1 cellular context compared by ENCODE assay signal in the genomic region with DNA sequence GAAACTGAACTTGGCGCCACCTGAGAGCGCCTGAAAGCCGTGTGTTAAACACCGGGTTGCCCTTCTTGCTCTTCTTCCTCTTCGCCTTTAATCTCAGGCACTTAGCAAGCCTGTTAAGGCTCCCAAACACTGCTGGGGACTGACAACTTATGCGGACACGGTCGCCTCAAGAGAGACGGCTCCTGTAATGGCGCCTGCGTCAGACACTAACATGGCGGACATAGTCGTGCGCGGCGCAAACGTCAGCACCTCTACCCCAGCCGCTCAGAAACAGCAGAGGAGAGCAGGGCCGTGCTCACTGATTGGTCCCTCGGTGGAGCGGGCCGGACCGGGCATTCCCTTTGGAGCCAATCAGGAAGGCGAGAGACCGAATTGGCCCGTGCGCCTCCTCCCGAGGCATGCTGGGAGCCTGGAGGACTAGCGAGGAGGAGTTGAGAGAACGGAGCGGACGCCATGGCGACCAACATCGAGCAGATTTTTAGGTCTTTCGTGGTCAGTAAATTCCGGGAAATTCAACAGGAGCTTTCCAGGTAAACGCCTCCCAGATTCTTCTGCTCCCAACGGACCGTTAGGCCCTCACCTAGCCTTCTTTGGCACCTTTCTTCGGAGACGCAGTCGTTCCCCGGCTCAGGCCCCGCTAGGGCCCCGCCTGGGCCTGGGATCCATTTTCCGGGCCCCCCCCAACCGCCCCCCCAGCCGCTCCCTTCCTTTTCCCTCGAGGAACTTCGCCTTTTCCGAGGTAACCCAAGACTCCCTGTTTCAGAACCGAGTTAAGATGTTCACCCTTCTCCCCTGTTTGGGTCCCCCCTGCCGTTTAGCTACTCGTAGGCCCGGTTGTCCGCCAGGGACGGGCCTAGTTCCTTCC.
TF ChIP-seq lines count a peak whose summit lies in the region.

A gene with protein sequence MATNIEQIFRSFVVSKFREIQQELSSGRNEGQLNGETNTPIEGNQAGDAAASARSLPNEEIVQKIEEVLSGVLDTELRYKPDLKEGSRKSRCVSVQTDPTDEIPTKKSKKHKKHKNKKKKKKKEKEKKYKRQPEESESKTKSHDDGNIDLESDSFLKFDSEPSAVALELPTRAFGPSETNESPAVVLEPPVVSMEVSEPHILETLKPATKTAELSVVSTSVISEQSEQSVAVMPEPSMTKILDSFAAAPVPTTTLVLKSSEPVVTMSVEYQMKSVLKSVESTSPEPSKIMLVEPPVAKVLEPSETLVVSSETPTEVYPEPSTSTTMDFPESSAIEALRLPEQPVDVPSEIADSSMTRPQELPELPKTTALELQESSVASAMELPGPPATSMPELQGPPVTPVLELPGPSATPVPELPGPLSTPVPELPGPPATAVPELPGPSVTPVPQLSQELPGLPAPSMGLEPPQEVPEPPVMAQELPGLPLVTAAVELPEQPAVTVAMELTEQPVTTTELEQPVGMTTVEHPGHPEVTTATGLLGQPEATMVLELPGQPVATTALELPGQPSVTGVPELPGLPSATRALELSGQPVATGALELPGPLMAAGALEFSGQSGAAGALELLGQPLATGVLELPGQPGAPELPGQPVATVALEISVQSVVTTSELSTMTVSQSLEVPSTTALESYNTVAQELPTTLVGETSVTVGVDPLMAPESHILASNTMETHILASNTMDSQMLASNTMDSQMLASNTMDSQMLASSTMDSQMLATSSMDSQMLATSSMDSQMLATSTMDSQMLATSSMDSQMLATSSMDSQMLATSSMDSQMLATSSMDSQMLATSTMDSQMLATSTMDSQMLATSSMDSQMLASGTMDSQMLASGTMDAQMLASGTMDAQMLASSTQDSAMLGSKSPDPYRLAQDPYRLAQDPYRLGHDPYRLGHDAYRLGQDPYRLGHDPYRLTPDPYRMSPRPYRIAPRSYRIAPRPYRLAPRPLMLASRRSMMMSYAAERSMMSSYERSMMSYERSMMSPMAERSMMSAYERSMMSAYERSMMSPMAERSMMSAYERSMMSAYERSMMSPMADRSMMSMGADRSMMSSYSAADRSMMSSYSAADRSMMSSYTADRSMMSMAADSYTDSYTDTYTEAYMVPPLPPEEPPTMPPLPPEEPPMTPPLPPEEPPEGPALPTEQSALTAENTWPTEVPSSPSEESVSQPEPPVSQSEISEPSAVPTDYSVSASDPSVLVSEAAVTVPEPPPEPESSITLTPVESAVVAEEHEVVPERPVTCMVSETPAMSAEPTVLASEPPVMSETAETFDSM (N-terminal part only) (plus strand): TSS at position 399 of the 865 bp plus-strand sequence. CDS start 55 bp downstream, at position 454.

TF ChIP-seq in K562, 482 proteins besides CTCF, POLR2A, EP300 and RAD21 (continued from another document and continues in another):
- TF ChIP-seq, protein P1, sequence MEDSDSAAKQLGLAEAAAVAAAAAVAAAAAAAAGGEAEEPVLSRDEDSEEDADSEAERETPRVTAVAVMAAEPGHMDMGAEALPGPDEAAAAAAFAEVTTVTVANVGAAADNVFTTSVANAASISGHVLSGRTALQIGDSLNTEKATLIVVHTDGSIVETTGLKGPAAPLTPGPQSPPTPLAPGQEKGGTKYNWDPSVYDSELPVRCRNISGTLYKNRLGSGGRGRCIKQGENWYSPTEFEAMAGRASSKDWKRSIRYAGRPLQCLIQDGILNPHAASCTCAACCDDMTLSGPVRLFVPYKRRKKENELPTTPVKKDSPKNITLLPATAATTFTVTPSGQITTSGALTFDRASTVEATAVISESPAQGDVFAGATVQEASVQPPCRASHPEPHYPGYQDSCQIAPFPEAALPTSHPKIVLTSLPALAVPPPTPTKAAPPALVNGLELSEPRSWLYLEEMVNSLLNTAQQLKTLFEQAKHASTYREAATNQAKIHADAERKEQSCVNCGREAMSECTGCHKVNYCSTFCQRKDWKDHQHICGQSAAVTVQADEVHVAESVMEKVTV (CRISPR knock-in tag; IDR thresholded peaks at IDR 0.05) = no peak
- TF ChIP-seq, protein P2, sequence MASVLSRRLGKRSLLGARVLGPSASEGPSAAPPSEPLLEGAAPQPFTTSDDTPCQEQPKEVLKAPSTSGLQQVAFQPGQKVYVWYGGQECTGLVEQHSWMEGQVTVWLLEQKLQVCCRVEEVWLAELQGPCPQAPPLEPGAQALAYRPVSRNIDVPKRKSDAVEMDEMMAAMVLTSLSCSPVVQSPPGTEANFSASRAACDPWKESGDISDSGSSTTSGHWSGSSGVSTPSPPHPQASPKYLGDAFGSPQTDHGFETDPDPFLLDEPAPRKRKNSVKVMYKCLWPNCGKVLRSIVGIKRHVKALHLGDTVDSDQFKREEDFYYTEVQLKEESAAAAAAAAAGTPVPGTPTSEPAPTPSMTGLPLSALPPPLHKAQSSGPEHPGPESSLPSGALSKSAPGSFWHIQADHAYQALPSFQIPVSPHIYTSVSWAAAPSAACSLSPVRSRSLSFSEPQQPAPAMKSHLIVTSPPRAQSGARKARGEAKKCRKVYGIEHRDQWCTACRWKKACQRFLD (CRISPR knock-in tag; IDR thresholded peaks at IDR 0.05) = no peak
- TF ChIP-seq NFIC (IDR thresholded peaks at IDR 0.05) = no peak
- TF ChIP-seq, protein P3, sequence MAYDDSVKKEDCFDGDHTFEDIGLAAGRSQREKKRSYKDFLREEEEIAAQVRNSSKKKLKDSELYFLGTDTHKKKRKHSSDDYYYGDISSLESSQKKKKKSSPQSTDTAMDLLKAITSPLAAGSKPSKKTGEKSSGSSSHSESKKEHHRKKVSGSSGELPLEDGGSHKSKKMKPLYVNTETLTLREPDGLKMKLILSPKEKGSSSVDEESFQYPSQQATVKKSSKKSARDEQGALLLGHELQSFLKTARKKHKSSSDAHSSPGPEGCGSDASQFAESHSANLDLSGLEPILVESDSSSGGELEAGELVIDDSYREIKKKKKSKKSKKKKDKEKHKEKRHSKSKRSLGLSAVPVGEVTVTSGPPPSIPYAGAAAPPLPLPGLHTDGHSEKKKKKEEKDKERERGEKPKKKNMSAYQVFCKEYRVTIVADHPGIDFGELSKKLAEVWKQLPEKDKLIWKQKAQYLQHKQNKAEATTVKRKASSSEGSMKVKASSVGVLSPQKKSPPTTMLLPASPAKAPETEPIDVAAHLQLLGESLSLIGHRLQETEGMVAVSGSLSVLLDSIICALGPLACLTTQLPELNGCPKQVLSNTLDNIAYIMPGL (CRISPR knock-in tag; IDR thresholded peaks at IDR 0.05) = peak; percentile 49; the same call in 1 of the 2 replicates
- TF ChIP-seq, protein P4, sequence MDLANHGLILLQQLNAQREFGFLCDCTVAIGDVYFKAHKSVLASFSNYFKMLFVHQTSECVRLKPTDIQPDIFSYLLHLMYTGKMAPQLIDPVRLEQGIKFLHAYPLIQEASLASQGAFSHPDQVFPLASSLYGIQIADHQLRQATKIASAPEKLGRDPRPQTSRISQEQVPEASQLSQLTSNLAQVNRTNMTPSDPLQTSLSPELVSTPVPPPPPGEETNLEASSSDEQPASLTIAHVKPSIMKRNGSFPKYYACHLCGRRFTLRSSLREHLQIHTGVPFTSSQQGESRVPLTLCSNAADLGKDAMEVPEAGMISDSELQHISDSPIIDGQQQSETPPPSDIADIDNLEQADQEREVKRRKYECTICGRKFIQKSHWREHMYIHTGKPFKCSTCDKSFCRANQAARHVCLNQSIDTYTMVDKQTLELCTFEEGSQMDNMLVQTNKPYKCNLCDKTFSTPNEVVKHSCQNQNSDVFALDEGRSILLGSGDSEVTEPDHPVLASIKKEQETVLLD (IDR thresholded peaks at IDR 0.05) = peak; percentile 80
- TF ChIP-seq ZNF23 (CRISPR knock-in tag; IDR thresholded peaks at IDR 0.05) = no peak
- peak; percentile 75; the same call in 1 of the 2 replicates for TF ChIP-seq LARP7 (IDR thresholded peaks at IDR 0.05)
- peak; percentile 99 for TF ChIP-seq ZFX (CRISPR knock-in tag; IDR thresholded peaks at IDR 0.05)
- TF ChIP-seq, protein P5, sequence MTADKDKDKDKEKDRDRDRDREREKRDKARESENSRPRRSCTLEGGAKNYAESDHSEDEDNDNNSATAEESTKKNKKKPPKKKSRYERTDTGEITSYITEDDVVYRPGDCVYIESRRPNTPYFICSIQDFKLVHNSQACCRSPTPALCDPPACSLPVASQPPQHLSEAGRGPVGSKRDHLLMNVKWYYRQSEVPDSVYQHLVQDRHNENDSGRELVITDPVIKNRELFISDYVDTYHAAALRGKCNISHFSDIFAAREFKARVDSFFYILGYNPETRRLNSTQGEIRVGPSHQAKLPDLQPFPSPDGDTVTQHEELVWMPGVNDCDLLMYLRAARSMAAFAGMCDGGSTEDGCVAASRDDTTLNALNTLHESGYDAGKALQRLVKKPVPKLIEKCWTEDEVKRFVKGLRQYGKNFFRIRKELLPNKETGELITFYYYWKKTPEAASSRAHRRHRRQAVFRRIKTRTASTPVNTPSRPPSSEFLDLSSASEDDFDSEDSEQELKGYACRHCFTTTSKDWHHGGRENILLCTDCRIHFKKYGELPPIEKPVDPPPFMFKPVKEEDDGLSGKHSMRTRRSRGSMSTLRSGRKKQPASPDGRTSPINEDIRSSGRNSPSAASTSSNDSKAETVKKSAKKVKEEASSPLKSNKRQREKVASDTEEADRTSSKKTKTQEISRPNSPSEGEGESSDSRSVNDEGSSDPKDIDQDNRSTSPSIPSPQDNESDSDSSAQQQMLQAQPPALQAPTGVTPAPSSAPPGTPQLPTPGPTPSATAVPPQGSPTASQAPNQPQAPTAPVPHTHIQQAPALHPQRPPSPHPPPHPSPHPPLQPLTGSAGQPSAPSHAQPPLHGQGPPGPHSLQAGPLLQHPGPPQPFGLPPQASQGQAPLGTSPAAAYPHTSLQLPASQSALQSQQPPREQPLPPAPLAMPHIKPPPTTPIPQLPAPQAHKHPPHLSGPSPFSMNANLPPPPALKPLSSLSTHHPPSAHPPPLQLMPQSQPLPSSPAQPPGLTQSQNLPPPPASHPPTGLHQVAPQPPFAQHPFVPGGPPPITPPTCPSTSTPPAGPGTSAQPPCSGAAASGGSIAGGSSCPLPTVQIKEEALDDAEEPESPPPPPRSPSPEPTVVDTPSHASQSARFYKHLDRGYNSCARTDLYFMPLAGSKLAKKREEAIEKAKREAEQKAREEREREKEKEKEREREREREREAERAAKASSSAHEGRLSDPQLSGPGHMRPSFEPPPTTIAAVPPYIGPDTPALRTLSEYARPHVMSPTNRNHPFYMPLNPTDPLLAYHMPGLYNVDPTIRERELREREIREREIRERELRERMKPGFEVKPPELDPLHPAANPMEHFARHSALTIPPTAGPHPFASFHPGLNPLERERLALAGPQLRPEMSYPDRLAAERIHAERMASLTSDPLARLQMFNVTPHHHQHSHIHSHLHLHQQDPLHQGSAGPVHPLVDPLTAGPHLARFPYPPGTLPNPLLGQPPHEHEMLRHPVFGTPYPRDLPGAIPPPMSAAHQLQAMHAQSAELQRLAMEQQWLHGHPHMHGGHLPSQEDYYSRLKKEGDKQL (CRISPR knock-in tag; IDR thresholded peaks at IDR 0.05; ENCODE audit: borderline replicate concordance) = no peak
- no peak for TF ChIP-seq CBFA2T3 (IDR thresholded peaks at IDR 0.05)
- TF ChIP-seq HNRNPL (IDR thresholded peaks at IDR 0.05; ENCODE audit: low read depth, low read length) = no peak
- peak; percentile 55 for TF ChIP-seq SAP30 (IDR thresholded peaks at IDR 0.05; ENCODE audit: borderline replicate concordance, insufficient read depth, low read depth, low read length, poor library complexity, severe bottlenecking)
- peak; percentile 87 for TF ChIP-seq RBBP5 (IDR thresholded peaks at IDR 0.05; ENCODE audit: borderline replicate concordance, insufficient read depth, low read length, poor library complexity, severe bottlenecking)
- no peak for TF ChIP-seq SMARCB1 (IDR thresholded peaks at IDR 0.05; ENCODE audit: insufficient read length, low read depth)
- TF ChIP-seq POLR2AphosphoS2 (IDR thresholded peaks at IDR 0.05; ENCODE audit: low read length) = peak; percentile 88; the same call in 1 of the 2 replicates
- no peak for TF ChIP-seq SPI1 (IDR thresholded peaks at IDR 0.05; ENCODE audit: borderline replicate concordance, low read depth, low read length)
- TF ChIP-seq CHD4 (IDR thresholded peaks at IDR 0.05; ENCODE audit: insufficient read depth, insufficient replicate concordance, low read depth, low read length, poor library complexity, severe bottlenecking) = no peak
- TF ChIP-seq, protein P6, sequence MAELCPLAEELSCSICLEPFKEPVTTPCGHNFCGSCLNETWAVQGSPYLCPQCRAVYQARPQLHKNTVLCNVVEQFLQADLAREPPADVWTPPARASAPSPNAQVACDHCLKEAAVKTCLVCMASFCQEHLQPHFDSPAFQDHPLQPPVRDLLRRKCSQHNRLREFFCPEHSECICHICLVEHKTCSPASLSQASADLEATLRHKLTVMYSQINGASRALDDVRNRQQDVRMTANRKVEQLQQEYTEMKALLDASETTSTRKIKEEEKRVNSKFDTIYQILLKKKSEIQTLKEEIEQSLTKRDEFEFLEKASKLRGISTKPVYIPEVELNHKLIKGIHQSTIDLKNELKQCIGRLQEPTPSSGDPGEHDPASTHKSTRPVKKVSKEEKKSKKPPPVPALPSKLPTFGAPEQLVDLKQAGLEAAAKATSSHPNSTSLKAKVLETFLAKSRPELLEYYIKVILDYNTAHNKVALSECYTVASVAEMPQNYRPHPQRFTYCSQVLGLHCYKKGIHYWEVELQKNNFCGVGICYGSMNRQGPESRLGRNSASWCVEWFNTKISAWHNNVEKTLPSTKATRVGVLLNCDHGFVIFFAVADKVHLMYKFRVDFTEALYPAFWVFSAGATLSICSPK (IDR thresholded peaks at IDR 0.05; ENCODE audit: borderline replicate concordance) = no peak
- TF ChIP-seq MIER1 (IDR thresholded peaks at IDR 0.05; ENCODE audit: low read depth) = no peak
- peak; percentile 15; the same call in 1 of the 2 replicates for TF ChIP-seq ZBTB17 (CRISPR knock-in tag; IDR thresholded peaks at IDR 0.05)
- peak; percentile 95 for TF ChIP-seq POLR2H (tag; IDR thresholded peaks at IDR 0.05; ENCODE audit: low read depth)
- TF ChIP-seq, protein P7, sequence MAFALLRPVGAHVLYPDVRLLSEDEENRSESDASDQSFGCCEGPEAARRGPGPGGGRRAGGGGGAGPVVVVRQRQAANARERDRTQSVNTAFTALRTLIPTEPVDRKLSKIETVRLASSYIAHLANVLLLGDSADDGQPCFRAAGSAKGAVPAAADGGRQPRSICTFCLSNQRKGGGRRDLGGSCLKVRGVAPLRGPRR (CRISPR knock-in tag; IDR thresholded peaks at IDR 0.05) = no peak
- TF ChIP-seq, protein P8, sequence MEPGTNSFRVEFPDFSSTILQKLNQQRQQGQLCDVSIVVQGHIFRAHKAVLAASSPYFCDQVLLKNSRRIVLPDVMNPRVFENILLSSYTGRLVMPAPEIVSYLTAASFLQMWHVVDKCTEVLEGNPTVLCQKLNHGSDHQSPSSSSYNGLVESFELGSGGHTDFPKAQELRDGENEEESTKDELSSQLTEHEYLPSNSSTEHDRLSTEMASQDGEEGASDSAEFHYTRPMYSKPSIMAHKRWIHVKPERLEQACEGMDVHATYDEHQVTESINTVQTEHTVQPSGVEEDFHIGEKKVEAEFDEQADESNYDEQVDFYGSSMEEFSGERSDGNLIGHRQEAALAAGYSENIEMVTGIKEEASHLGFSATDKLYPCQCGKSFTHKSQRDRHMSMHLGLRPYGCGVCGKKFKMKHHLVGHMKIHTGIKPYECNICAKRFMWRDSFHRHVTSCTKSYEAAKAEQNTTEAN (CRISPR knock-in tag; IDR thresholded peaks at IDR 0.05) = no peak
- TF ChIP-seq MED1 (CRISPR knock-in tag; IDR thresholded peaks at IDR 0.05; ENCODE audit: borderline replicate concordance) = no peak
- peak; percentile 71 for TF ChIP-seq HCFC1 (IDR thresholded peaks at IDR 0.05; ENCODE audit: low read depth, low read length)
- no peak for TF ChIP-seq SIRT6 (IDR thresholded peaks at IDR 0.05; ENCODE audit: low read depth, low read length)
- TF ChIP-seq HMGN3 (IDR thresholded peaks at IDR 0.05; ENCODE audit: borderline replicate concordance, extremely low read depth, insufficient read length, low read depth, low read length) = no peak
- peak; percentile 79 for TF ChIP-seq SIN3B (IDR thresholded peaks at IDR 0.05; ENCODE audit: low read depth)
- TF ChIP-seq NFYB (IDR thresholded peaks at IDR 0.05; ENCODE audit: extremely low read depth, insufficient read length) = peak; percentile 97
- no peak for TF ChIP-seq ZNF133 (CRISPR knock-in tag; IDR thresholded peaks at IDR 0.05)
- TF ChIP-seq POLR3G (IDR thresholded peaks at IDR 0.05; ENCODE audit: extremely low read depth, insufficient read length, insufficient replicate concordance) = no peak
